Comparison of ENCODE assay signal across 22 cellular contexts in the genomic region with DNA sequence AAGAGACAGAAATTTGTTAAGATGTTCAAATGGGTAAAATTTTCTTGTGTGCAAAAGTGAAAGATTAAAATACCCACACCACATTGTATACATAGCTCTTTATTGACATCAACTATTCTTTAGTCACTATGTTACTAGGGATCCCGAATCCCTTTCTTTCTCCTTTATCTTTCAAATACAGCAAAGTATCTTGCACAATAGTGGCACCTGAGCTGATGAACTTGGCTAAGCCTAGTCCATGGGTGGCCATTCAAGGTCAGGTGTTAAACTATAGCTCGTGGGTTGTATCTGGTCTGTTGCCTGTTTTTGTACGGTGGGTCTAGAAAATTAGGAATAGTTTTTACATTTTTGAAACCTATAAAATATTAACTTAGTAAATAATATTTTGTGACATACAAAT.
A peak's percentile ranks its signal among the peaks of the same experiment; 100 is the strongest.
DNase-seq lines count a peak whose midpoint lies in the region; ATAC-seq and TF ChIP-seq lines count a peak whose summit lies in the region.
"Had no signal": no experiment of that assay in that cellular context is flagged by ENCODE, and none has a peak within 500 bp of the region (broad histone marks: within the 10 kb centered on the region; RNA-seq: fewer than 3 reads in every experiment).

No MANE protein-coding gene starts in this region.

- H3K4me2 ChIP-seq in GM23338 (peak overlapping the region; percentile 19; the same call in 1 of the 2 replicates), IMR-90 (ENCODE audit: low read depth, low read length) (no peak overlapping the region)
- H3K4me2 ChIP-seq: BLaER1 treated with 17β-estradiol and CSF1 and Interleukin-3, amounts not matched to agents 10 nM and 100 nM had no signal

- intact Hi-C loops in IMR-90 (cut with micrococcal nuclease) = loop anchor here (10.0 kb wide), 1 partner anchor 534 kb away; no protein-coding TSS in a partner anchor

- H2BK15ac ChIP-seq in IMR-90 (ENCODE audit: low read depth, low read length) = no peak overlapping the region; the same call in 2 of the 3 replicates

- no CpG with 5 or more reads among the region's 3 CpGs for WGBS in IMR-90 (ENCODE audit: extremely low coverage in 2 of 2, insufficient read length in 1 of 2), 2 experiments

- H3K4me1 ChIP-seq in GM23338 (ENCODE audit: insufficient read depth) (peaks cover 16% of the 10 kb centered on the region), IMR-90 (ENCODE audit: control insufficient read depth, insufficient read depth, low read length) (no peaks in the 10 kb centered on the region; the same call in 1 of the 2 replicates)
- H3K4me1 ChIP-seq: Peyer's patch had no signal

- no peak overlapping the region for H2BK20ac ChIP-seq in IMR-90 (ENCODE audit: low read depth, low read length)

- H3K23ac ChIP-seq in IMR-90 (ENCODE audit: low read depth, low read length) = no peak overlapping the region

- no peaks in the 10 kb centered on the region for H3K9me3 ChIP-seq in IMR-90 (ENCODE audit: control insufficient read depth, insufficient read depth, low read length)
- H3K9me3 ChIP-seq: Peyer's patch had no signal

- H3K27me3 ChIP-seq in GM23338 (ENCODE audit: insufficient read depth) = no peaks in the 10 kb centered on the region
- no peaks in the 10 kb centered on the region for H3K27me3 ChIP-seq in IMR-90 (ENCODE audit: control insufficient read depth, insufficient read depth, low read length)
- H3K27me3 ChIP-seq: BLaER1 treated with 17β-estradiol and CSF1 and Interleukin-3, amounts not matched to agents 10 nM and 100 nM; Peyer's patch had no signal

- H3K79me2 ChIP-seq in GM23338 (replicated peaks; ENCODE audit: insufficient read depth) = no peaks in the 10 kb centered on the region

- H3K36me3 ChIP-seq in GM23338 (ENCODE audit: insufficient read depth) (no peaks in the 10 kb centered on the region), IMR-90 (ENCODE audit: control insufficient read depth, insufficient read depth, low read length) (no peaks in the 10 kb centered on the region)
- H3K36me3 ChIP-seq: BLaER1 treated with 17β-estradiol and CSF1 and Interleukin-3, amounts not matched to agents 10 nM and 100 nM; Peyer's patch had no signal

- H2AFZ ChIP-seq in GM23338 (no peak overlapping the region), IMR-90 (replicated peaks; ENCODE audit: low read length, poor library complexity) (no peak overlapping the region)

- peaks cover 20% of the 10 kb centered on the region for H3K4me1 Mint-ChIP-seq in GM23338
- H3K4me1 Mint-ChIP-seq in WTC11 = peaks cover 27% of the 10 kb centered on the region
- peaks cover 14% of the 10 kb centered on the region for H3K4me1 Mint-ChIP-seq in mesothelial cell of epicardium

- TF ChIP-seq POLR2A in IMR-90 (IDR thresholded peaks at IDR 0.05; ENCODE audit: low read depth, low read length) = no peak

- 0 out of 2 replicates have a peak overlapping the region, but pooled peaks have one; percentile 24 for H3K4ac ChIP-seq in IMR-90 (ENCODE audit: low read depth, low read length)

- H2AK5ac ChIP-seq in IMR-90 (ENCODE audit: low read depth, low read length) = no peak overlapping the region

- no peak overlapping the region for H3K18ac ChIP-seq in IMR-90 (ENCODE audit: low read depth, low read length)

- H2BK120ac ChIP-seq in IMR-90 (ENCODE audit: low read depth, low read length) = no peak overlapping the region

- no peak overlapping the region for H3K14ac ChIP-seq in IMR-90 (replicated peaks; ENCODE audit: low read depth, low read length)

- in situ Hi-C loops in IMR-90 (cut with MboI; ENCODE audit: low sequenced_read_pairs) = no loop called here

- H3K4me3 Mint-ChIP-seq in GM23338 (no peak overlapping the region), WTC11 (no peak overlapping the region), mesothelial cell of epicardium (no peak overlapping the region)
- H3K4me3 Mint-ChIP-seq: CD4-positive, alpha-beta T cell had no signal

- H3F3A ChIP-seq in GM23338 (replicated peaks; ENCODE audit: low read depth) = no peaks in the 10 kb centered on the region

- TF ChIP-seq RAD21 in IMR-90 (IDR thresholded peaks at IDR 0.05; ENCODE audit: low read length) = no peak

- H4K5ac ChIP-seq in IMR-90 (ENCODE audit: low read depth, low read length) = no peak overlapping the region

- H3K4me3 ChIP-seq in GM23338 = no peak overlapping the region
- H3K4me3 ChIP-seq in IMR-90 (ENCODE audit: insufficient read depth, low read depth, low read length) = no peak overlapping the region
- H3K4me3 ChIP-seq: BLaER1 treated with 17β-estradiol and CSF1 and Interleukin-3, amounts not matched to agents 10 nM and 100 nM; K562; Peyer's patch had no signal

- H3K9me1 ChIP-seq in IMR-90 (ENCODE audit: insufficient read depth, low read length) = 0 out of 2 replicates have a peak, but pooled peaks cover 3% of the 10 kb centered on the region

- peaks cover 9% of the 10 kb centered on the region; the same call in 2 of the 3 replicates for H3K36me3 Mint-ChIP-seq in GM23338 (ENCODE audit: low read depth)
- peaks cover 10% of the 10 kb centered on the region for H3K36me3 Mint-ChIP-seq in WTC11
- H3K36me3 Mint-ChIP-seq in mesothelial cell of epicardium = peaks cover 7% of the 10 kb centered on the region

- no TSS peak for BruUV-seq in IMR-90 (replicated peaks; lab: Mats Ljungman, UMichigan)

- H3K9ac ChIP-seq in IMR-90 (ENCODE audit: low read depth, low read length) = no peak overlapping the region
- H3K9ac ChIP-seq: BLaER1 treated with 17β-estradiol and CSF1 and Interleukin-3, amounts not matched to agents 10 nM and 100 nM had no signal

- H4K91ac ChIP-seq in IMR-90 (ENCODE audit: insufficient read depth, low read depth, low read length) = no peak overlapping the region

- H4K8ac ChIP-seq in IMR-90 (ENCODE audit: low read depth in 2 of 2, low read length in 2 of 2) = no peak overlapping the region

- CTCF ChIA-PET in IMR-90 (lab: Yijun Ruan, JAX) (no interaction called here), WTC11 (lab: Charles Lee) (interaction anchor here (1.3 kb wide), 1 partner anchor 240 kb away, joined by 4 read pairs; no protein-coding TSS in a partner anchor)

- no peak for TF ChIP-seq CTCF in GM23338 (conservative IDR thresholded peaks at IDR 0.05; ENCODE audit: low read depth in 2 of 2)
- TF ChIP-seq CTCF in IMR-90 (conservative IDR thresholded peaks at IDR 0.05; ENCODE audit: low read depth, low read length) = no peak
- no peak for TF ChIP-seq CTCF in WTC11 (IDR thresholded peaks at IDR 0.05)
- TF ChIP-seq CTCF in mesothelial cell of epicardium (IDR thresholded peaks at IDR 0.05; ENCODE audit: unreplicated experiment) = no peak

- H3K79me1 ChIP-seq in IMR-90 (ENCODE audit: low read depth in 1 of 2, low read length in 2 of 2) = no peaks in the 10 kb centered on the region

- H2AK9ac ChIP-seq in IMR-90 (replicated peaks; ENCODE audit: low read depth, low read length, poor library complexity) = no peak overlapping the region

- H3K9me3 Mint-ChIP-seq in GM23338 (peaks cover 6% of the 10 kb centered on the region), WTC11 (peaks cover 13% of the 10 kb centered on the region), mesothelial cell of epicardium (peaks cover 11% of the 10 kb centered on the region)
- H3K9me3 Mint-ChIP-seq: CD4-positive, alpha-beta T cell had no signal

- peak; percentile 86 for ATAC-seq in GM23338
- no peak for ATAC-seq in IMR-90 (ENCODE audit: low read depth)
- ATAC-seq in WTC11 = peak; percentile 79
- ATAC-seq: HepG2, K562 had no signal

- dilution Hi-C loops in IMR-90 (cut with HindIII; ENCODE audit: low sequenced_read_pairs, unreplicated experiment) = no loop called here

- no peak overlapping the region for H3K56ac ChIP-seq in IMR-90 (ENCODE audit: extremely low read depth, insufficient read depth, low read length)

- H3K27me3 Mint-ChIP-seq in GM23338 (ENCODE audit: insufficient read depth, low read depth, poor library complexity) (no peaks in the 10 kb centered on the region), WTC11 (ENCODE audit: low read depth) (no peaks in the 10 kb centered on the region), mesothelial cell of epicardium (ENCODE audit: low read depth) (no peaks in the 10 kb centered on the region)
- H3K27me3 Mint-ChIP-seq: CD4-positive, alpha-beta T cell had no signal

- peak; percentile 54 for DNase-seq in GM23338 (ENCODE audit: low spot score)
- no peak for DNase-seq in IMR-90
- no peak for DNase-seq in WTC11 (ENCODE audit: low spot score)
- no peak for DNase-seq in mesothelial cell of epicardium (ENCODE audit: low spot score in 2 of 2, unreplicated experiment in 2 of 2)
- no peak for DNase-seq in GM03348 (ENCODE audit: low spot score)
- no peak for DNase-seq in NCI-H446 treated with DMSO at 0.1 percent for 48 hours (lab: John Stamatoyannopoulos, UW)
- no peak for DNase-seq in stimulated activated CD4-positive, alpha-beta T cell treated with anti-CD3 and anti-CD28 coated beads, Interleukin-4, amount 100 ng/mL, for 4 hours
- DNase-seq: AML-193; CD4-positive, alpha-beta T cell; DMS53; GDM1; MM.1S; NCI-H2081; NCI-H2227 treated with DMSO at 0.1 percent for 48 hours; NCI-H510A; NCI-H69; Peyer's patch; SIG-M5 had no signal

- H3K9me2 ChIP-seq in GM23338 (ENCODE audit: insufficient read depth) = no peaks in the 10 kb centered on the region

- no peak overlapping the region for H2BK5ac ChIP-seq in IMR-90 (ENCODE audit: low read depth, low read length, poor library complexity, severe bottlenecking)

- H3K27ac ChIP-seq in GM23338 (ENCODE audit: low read depth) = no peak overlapping the region
- no peak overlapping the region for H3K27ac ChIP-seq in IMR-90 (ENCODE audit: insufficient read depth, low read length)
- H3K27ac ChIP-seq: BLaER1 treated with 17β-estradiol and CSF1 and Interleukin-3, amounts not matched to agents 10 nM and 100 nM; HL-60; Peyer's patch had no signal

- H4K20me1 ChIP-seq in GM23338 (replicated peaks; ENCODE audit: insufficient read depth) (no peaks in the 10 kb centered on the region), IMR-90 (ENCODE audit: insufficient read depth, low read length) (no peaks in the 10 kb centered on the region)
- H4K20me1 ChIP-seq: BLaER1 treated with 17β-estradiol and CSF1 and Interleukin-3, amounts not matched to agents 10 nM and 100 nM had no signal

- POLR2A ChIA-PET in IMR-90 (lab: Charles Lee; ENCODE audit: unreplicated experiment) = no interaction called here
- POLR2A ChIA-PET in WTC11 (lab: Charles Lee) = no interaction called here

- H3K27ac Mint-ChIP-seq in GM23338 = no peak overlapping the region
- no peak overlapping the region for H3K27ac Mint-ChIP-seq in WTC11
- H3K27ac Mint-ChIP-seq in mesothelial cell of epicardium = peak overlapping the region; percentile 59
- H3K27ac Mint-ChIP-seq: CD4-positive, alpha-beta T cell had no signal

TF ChIP-seq in IMR-90, 13 proteins besides CTCF, POLR2A, EP300 and RAD21 (continues in another document):
- peak; percentile 33; the same call in 1 of the 2 replicates for TF ChIP-seq CEBPB (IDR thresholded peaks at IDR 0.05; ENCODE audit: low read depth, low read length)

TF ChIP-seq in WTC11, 78 proteins besides CTCF, POLR2A, EP300 and RAD21 (continues in another document):
- TF ChIP-seq IRF2 (CRISPR knock-in tag; IDR thresholded peaks at IDR 0.05; ENCODE audit: borderline replicate concordance, low read depth) (no peak), MAX (CRISPR knock-in tag; IDR thresholded peaks at IDR 0.05) (no peak)
